Comparison of ENCODE assay signal across 1 cellular context in genomic region chr3:128841926-128842920, GRCh38.
TF ChIP-seq lines count a peak whose summit lies in the region.

No MANE protein-coding gene starts in this region.

TF ChIP-seq in IMR-90, 13 proteins besides CTCF, POLR2A, EP300 and RAD21:
- TF ChIP-seq MAZ (IDR thresholded peaks at IDR 0.05; ENCODE audit: borderline replicate concordance, low read depth, low read length) (no peak), NFE2L2 (IDR thresholded peaks at IDR 0.05; ENCODE audit: low read depth, low read length) (no peak), FOS (IDR thresholded peaks at IDR 0.05; ENCODE audit: low read depth, low read length) (no peak), BHLHE40 (IDR thresholded peaks at IDR 0.05; ENCODE audit: low read depth, low read length) (no peak), MXI1 (IDR thresholded peaks at IDR 0.05; ENCODE audit: borderline replicate concordance, low read depth, low read length) (no peak), MAFK (IDR thresholded peaks at IDR 0.05; ENCODE audit: low read depth, low read length) (peak; percentile 67), USF2 (IDR thresholded peaks at IDR 0.05; ENCODE audit: low read depth, low read length) (no peak), CEBPB (IDR thresholded peaks at IDR 0.05; ENCODE audit: low read depth, low read length) (no peak)
